1 cellular context compared by ENCODE assay signal in the genomic region with DNA sequence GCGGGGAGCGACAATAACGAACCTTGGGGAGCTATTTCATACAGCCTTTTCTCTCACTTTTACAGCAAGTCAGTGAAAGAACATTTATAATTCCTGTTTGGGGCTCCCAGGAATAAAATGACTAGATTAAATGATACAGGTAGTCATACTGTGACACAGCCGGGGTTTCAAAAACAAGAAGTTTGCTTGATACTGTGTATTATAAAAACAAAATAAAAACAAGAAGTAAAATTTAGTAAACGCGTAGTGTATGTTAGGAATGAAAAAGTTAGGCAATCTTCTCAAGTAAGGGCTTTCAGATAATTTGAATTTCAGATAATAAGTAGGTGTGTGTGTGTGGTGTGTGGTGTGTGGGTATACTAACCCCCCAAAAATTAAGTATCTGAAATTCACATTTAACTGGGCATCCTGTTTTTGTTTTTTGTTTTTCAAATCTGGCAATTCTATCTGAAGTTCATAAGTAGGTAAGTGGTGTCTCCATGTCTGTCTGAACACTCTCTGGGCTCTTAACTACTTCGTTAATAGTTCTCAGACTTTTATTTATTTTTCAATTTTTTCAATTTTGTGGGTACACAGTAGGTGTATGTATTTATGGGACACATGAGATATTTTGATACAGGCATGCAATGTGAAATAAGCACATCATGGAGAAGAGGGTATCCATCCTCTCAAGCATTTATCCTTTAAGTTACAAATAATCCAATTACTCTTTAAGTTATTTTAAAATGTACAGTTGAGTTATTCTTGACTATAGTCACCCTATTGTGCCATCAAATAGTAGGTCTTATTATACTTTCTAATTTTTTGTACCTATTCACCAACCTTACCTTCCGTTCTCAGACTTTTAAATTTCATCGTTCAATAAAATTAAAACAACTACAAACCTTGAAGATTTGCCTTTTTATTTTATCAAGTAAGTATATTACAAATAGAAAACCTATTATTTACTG.
TF ChIP-seq lines count a peak whose summit lies in the region.

No MANE protein-coding gene starts in this region.

TF ChIP-seq in WTC11, 78 proteins besides CTCF, POLR2A, EP300 and RAD21 (continued from another document):
- TF ChIP-seq, protein P1, sequence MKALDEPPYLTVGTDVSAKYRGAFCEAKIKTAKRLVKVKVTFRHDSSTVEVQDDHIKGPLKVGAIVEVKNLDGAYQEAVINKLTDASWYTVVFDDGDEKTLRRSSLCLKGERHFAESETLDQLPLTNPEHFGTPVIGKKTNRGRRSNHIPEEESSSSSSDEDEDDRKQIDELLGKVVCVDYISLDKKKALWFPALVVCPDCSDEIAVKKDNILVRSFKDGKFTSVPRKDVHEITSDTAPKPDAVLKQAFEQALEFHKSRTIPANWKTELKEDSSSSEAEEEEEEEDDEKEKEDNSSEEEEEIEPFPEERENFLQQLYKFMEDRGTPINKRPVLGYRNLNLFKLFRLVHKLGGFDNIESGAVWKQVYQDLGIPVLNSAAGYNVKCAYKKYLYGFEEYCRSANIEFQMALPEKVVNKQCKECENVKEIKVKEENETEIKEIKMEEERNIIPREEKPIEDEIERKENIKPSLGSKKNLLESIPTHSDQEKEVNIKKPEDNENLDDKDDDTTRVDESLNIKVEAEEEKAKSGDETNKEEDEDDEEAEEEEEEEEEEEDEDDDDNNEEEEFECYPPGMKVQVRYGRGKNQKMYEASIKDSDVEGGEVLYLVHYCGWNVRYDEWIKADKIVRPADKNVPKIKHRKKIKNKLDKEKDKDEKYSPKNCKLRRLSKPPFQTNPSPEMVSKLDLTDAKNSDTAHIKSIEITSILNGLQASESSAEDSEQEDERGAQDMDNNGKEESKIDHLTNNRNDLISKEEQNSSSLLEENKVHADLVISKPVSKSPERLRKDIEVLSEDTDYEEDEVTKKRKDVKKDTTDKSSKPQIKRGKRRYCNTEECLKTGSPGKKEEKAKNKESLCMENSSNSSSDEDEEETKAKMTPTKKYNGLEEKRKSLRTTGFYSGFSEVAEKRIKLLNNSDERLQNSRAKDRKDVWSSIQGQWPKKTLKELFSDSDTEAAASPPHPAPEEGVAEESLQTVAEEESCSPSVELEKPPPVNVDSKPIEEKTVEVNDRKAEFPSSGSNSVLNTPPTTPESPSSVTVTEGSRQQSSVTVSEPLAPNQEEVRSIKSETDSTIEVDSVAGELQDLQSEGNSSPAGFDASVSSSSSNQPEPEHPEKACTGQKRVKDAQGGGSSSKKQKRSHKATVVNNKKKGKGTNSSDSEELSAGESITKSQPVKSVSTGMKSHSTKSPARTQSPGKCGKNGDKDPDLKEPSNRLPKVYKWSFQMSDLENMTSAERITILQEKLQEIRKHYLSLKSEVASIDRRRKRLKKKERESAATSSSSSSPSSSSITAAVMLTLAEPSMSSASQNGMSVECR (CRISPR knock-in tag; IDR thresholded peaks at IDR 0.05; ENCODE audit: borderline replicate concordance): no peak
- TF ChIP-seq, protein P2, sequence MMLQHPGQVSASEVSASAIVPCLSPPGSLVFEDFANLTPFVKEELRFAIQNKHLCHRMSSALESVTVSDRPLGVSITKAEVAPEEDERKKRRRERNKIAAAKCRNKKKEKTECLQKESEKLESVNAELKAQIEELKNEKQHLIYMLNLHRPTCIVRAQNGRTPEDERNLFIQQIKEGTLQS (CRISPR knock-in tag; conservative IDR thresholded peaks at IDR 0.05): no peak
- TF ChIP-seq, protein P3, sequence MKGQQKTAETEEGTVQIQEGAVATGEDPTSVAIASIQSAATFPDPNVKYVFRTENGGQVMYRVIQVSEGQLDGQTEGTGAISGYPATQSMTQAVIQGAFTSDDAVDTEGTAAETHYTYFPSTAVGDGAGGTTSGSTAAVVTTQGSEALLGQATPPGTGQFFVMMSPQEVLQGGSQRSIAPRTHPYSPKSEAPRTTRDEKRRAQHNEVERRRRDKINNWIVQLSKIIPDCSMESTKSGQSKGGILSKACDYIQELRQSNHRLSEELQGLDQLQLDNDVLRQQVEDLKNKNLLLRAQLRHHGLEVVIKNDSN (CRISPR knock-in tag; IDR thresholded peaks at IDR 0.05): no peak
- TF ChIP-seq, protein P4, sequence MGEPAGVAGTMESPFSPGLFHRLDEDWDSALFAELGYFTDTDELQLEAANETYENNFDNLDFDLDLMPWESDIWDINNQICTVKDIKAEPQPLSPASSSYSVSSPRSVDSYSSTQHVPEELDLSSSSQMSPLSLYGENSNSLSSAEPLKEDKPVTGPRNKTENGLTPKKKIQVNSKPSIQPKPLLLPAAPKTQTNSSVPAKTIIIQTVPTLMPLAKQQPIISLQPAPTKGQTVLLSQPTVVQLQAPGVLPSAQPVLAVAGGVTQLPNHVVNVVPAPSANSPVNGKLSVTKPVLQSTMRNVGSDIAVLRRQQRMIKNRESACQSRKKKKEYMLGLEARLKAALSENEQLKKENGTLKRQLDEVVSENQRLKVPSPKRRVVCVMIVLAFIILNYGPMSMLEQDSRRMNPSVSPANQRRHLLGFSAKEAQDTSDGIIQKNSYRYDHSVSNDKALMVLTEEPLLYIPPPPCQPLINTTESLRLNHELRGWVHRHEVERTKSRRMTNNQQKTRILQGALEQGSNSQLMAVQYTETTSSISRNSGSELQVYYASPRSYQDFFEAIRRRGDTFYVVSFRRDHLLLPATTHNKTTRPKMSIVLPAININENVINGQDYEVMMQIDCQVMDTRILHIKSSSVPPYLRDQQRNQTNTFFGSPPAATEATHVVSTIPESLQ (CRISPR knock-in tag; IDR thresholded peaks at IDR 0.05): no peak
- TF ChIP-seq NR1H2 (CRISPR knock-in tag; IDR thresholded peaks at IDR 0.05): no peak
- TF ChIP-seq, protein P5, sequence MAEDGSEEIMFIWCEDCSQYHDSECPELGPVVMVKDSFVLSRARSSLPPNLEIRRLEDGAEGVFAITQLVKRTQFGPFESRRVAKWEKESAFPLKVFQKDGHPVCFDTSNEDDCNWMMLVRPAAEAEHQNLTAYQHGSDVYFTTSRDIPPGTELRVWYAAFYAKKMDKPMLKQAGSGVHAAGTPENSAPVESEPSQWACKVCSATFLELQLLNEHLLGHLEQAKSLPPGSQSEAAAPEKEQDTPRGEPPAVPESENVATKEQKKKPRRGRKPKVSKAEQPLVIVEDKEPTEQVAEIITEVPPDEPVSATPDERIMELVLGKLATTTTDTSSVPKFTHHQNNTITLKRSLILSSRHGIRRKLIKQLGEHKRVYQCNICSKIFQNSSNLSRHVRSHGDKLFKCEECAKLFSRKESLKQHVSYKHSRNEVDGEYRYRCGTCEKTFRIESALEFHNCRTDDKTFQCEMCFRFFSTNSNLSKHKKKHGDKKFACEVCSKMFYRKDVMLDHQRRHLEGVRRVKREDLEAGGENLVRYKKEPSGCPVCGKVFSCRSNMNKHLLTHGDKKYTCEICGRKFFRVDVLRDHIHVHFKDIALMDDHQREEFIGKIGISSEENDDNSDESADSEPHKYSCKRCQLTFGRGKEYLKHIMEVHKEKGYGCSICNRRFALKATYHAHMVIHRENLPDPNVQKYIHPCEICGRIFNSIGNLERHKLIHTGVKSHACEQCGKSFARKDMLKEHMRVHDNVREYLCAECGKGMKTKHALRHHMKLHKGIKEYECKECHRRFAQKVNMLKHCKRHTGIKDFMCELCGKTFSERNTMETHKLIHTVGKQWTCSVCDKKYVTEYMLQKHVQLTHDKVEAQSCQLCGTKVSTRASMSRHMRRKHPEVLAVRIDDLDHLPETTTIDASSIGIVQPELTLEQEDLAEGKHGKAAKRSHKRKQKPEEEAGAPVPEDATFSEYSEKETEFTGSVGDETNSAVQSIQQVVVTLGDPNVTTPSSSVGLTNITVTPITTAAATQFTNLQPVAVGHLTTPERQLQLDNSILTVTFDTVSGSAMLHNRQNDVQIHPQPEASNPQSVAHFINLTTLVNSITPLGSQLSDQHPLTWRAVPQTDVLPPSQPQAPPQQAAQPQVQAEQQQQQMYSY (CRISPR knock-in tag; IDR thresholded peaks at IDR 0.05): no peak
- TF ChIP-seq, protein P6, sequence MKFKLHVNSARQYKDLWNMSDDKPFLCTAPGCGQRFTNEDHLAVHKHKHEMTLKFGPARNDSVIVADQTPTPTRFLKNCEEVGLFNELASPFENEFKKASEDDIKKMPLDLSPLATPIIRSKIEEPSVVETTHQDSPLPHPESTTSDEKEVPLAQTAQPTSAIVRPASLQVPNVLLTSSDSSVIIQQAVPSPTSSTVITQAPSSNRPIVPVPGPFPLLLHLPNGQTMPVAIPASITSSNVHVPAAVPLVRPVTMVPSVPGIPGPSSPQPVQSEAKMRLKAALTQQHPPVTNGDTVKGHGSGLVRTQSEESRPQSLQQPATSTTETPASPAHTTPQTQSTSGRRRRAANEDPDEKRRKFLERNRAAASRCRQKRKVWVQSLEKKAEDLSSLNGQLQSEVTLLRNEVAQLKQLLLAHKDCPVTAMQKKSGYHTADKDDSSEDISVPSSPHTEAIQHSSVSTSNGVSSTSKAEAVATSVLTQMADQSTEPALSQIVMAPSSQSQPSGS (CRISPR knock-in tag; IDR thresholded peaks at IDR 0.05; ENCODE audit: borderline replicate concordance, low read depth): no peak
- TF ChIP-seq, protein P7, sequence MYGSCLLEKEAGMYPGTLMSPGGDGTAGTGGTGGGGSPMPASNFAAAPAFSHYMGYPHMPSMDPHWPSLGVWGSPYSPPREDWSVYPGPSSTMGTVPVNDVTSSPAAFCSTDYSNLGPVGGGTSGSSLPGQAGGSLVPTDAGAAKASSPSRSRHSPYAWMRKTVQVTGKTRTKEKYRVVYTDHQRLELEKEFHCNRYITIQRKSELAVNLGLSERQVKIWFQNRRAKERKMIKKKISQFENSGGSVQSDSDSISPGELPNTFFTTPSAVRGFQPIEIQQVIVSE (CRISPR knock-in tag; IDR thresholded peaks at IDR 0.05; ENCODE audit: borderline replicate concordance): no peak
- TF ChIP-seq, protein P8, sequence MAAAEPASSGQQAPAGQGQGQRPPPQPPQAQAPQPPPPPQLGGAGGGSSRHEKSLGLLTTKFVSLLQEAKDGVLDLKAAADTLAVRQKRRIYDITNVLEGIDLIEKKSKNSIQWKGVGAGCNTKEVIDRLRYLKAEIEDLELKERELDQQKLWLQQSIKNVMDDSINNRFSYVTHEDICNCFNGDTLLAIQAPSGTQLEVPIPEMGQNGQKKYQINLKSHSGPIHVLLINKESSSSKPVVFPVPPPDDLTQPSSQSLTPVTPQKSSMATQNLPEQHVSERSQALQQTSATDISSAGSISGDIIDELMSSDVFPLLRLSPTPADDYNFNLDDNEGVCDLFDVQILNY (CRISPR knock-in tag; IDR thresholded peaks at IDR 0.05): no peak
